In the genomic region with DNA sequence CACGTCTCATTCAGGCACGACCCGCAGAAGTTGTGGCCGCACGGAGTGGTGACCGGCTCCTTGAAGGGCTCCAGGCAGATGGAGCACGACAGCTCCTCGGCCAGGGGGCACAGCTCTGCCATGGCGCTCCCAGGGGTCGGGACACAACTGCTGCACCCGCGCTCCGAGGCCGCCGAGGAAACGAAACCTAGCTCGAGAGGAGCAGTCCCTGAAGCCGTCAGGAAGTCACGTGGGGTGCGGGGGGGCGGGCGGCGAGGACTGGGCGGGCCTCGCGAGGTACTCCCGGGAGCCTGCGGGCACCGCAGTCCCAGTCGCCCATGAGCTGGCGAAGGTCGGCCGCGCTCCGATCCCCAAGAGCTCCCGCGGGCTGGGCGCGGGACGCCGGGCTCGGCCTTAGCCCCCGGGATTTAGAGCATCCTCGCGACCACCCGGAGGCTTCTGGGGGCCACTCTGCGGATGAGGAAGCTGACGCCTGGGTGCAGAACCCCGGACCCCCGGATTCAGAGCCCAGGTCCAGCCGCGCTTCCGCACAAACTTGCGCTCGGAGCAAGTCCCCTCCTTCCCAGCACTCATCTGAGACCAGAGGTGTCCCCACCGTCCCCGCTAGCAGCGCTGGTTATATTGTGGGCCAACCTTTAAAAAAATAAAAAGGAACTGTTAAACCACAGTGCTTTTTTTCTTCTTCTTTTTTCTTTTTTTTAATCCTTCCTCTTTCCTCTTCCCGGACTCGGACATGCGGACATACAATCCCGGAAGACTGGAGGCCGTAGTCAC, we compare ENCODE assay signal across 1 cellular context.
A peak's percentile ranks its signal among the peaks of the same experiment; 100 is the strongest.
TF ChIP-seq lines count a peak whose summit lies in the region.

A gene with protein sequence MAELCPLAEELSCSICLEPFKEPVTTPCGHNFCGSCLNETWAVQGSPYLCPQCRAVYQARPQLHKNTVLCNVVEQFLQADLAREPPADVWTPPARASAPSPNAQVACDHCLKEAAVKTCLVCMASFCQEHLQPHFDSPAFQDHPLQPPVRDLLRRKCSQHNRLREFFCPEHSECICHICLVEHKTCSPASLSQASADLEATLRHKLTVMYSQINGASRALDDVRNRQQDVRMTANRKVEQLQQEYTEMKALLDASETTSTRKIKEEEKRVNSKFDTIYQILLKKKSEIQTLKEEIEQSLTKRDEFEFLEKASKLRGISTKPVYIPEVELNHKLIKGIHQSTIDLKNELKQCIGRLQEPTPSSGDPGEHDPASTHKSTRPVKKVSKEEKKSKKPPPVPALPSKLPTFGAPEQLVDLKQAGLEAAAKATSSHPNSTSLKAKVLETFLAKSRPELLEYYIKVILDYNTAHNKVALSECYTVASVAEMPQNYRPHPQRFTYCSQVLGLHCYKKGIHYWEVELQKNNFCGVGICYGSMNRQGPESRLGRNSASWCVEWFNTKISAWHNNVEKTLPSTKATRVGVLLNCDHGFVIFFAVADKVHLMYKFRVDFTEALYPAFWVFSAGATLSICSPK (minus strand): TSS at position 183 of the 774 bp plus-strand sequence. CDS start 61 bp downstream, at position 122.

TF ChIP-seq in HepG2, 621 proteins besides CTCF, POLR2A, EP300 and RAD21 (continued from another document and continues in another):
- TF ChIP-seq, protein P1, sequence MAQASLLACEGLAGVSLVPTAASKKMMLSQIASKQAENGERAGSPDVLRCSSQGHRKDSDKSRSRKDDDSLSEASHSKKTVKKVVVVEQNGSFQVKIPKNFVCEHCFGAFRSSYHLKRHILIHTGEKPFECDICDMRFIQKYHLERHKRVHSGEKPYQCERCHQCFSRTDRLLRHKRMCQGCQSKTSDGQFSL (CRISPR knock-in tag; IDR thresholded peaks at IDR 0.05) = peak; percentile 93
- TF ChIP-seq ZNF547 (CRISPR knock-in tag; IDR thresholded peaks at IDR 0.05) (peak; percentile 82), KLF13 (CRISPR knock-in tag; IDR thresholded peaks at IDR 0.05) (peak; percentile 91; the same call in 1 of the 2 replicates), POLR2G (IDR thresholded peaks at IDR 0.05; ENCODE audit: low read depth, low read length) (peak; percentile 100), NR2C2 (CRISPR knock-in tag; IDR thresholded peaks at IDR 0.05; ENCODE audit: borderline replicate concordance) (peak; percentile 52), TBL1XR1 (IDR thresholded peaks at IDR 0.05; ENCODE audit: borderline replicate concordance, low read length, partially characterized antibody) (peak; percentile 74), TBP (CRISPR knock-in tag; IDR thresholded peaks at IDR 0.05) (no peak), ZNF501 (CRISPR knock-in tag; IDR thresholded peaks at IDR 0.05) (no peak; the same call in none of the 2 replicates), MYC (CRISPR knock-in tag; IDR thresholded peaks at IDR 0.05; ENCODE audit: borderline replicate concordance) (peak; percentile 75), ETV6 (CRISPR knock-in tag; conservative IDR thresholded peaks at IDR 0.05) (peak; percentile 77), ZNF772 (CRISPR knock-in tag; IDR thresholded peaks at IDR 0.05) (peak; percentile 87; the same call in 1 of the 2 replicates), TEAD3 (CRISPR knock-in tag; optimal IDR thresholded peaks at IDR 0.05; ENCODE audit: borderline replicate concordance) (peak; percentile 65), ZMYM3 (CRISPR knock-in tag; IDR thresholded peaks at IDR 0.05) (peak; percentile 74; the same call in 1 of the 2 replicates), KMT2A (CRISPR knock-in tag; IDR thresholded peaks at IDR 0.05) (peak; percentile 86), ZNF607 (CRISPR knock-in tag; IDR thresholded peaks at IDR 0.05; ENCODE audit: borderline replicate concordance) (peak; percentile 93), SP2 (CRISPR knock-in tag; IDR thresholded peaks at IDR 0.05) (no peak; the same call in 1 of the 2 replicates), TCF7 (IDR thresholded peaks at IDR 0.05; ENCODE audit: low read depth) (0 out of 2 replicates have a peak, but pooled peaks have one; percentile 10), ZNF850 (CRISPR knock-in tag; conservative IDR thresholded peaks at IDR 0.05) (peak; percentile 51; the same call in 1 of the 2 replicates), ZNF724P (CRISPR knock-in tag; IDR thresholded peaks at IDR 0.05; ENCODE audit: borderline replicate concordance) (no peak; the same call in 1 of the 2 replicates), CREM (IDR thresholded peaks at IDR 0.05) (0 out of 2 replicates have a peak, but pooled peaks have one; percentile 21), CREM (CRISPR knock-in tag; IDR thresholded peaks at IDR 0.05) (no peak), BRD4 (CRISPR knock-in tag; IDR thresholded peaks at IDR 0.05) (no peak; the same call in 1 of the 2 replicates), ZNF263 (CRISPR knock-in tag; IDR thresholded peaks at IDR 0.05) (peak; percentile 81), ZFY (CRISPR knock-in tag; IDR thresholded peaks at IDR 0.05) (peak; percentile 85), CCDC6 (CRISPR knock-in tag; IDR thresholded peaks at IDR 0.05) (peak; percentile 69; the same call in 1 of the 2 replicates), ZNF30 (CRISPR knock-in tag; IDR thresholded peaks at IDR 0.05) (peak; percentile 7), NCOA2 (CRISPR knock-in tag; IDR thresholded peaks at IDR 0.05) (peak; percentile 66), SOX13 (IDR thresholded peaks at IDR 0.05) (no peak), SOX13 (CRISPR knock-in tag; conservative IDR thresholded peaks at IDR 0.05 in 1 of 2, IDR thresholded peaks at IDR 0.05 in 1 of 2) (peak in 1 of 2 experiments; percentile 63; a peak in 1 of 4 replicates), PPARG (CRISPR knock-in tag; conservative IDR thresholded peaks at IDR 0.05) (peak; percentile 61; the same call in 1 of the 2 replicates), ZMYM4 (CRISPR knock-in tag; IDR thresholded peaks at IDR 0.05) (peak; percentile 77), ZNF589 (CRISPR knock-in tag; conservative IDR thresholded peaks at IDR 0.05) (0 out of 2 replicates have a peak, but pooled peaks have one; percentile 65), ZSCAN30 (CRISPR knock-in tag; IDR thresholded peaks at IDR 0.05) (0 out of 2 replicates have a peak, but pooled peaks have one; percentile 33), ATF7 (IDR thresholded peaks at IDR 0.05) (no peak), ATF7 (CRISPR knock-in tag; IDR thresholded peaks at IDR 0.05) (no peak), ZNF44 (CRISPR knock-in tag; IDR thresholded peaks at IDR 0.05) (peak; percentile 93; the same call in 1 of the 2 replicates), ZNF329 (CRISPR knock-in tag; IDR thresholded peaks at IDR 0.05; ENCODE audit: low read depth) (peak; percentile 89)
- TF ChIP-seq, protein P2, sequence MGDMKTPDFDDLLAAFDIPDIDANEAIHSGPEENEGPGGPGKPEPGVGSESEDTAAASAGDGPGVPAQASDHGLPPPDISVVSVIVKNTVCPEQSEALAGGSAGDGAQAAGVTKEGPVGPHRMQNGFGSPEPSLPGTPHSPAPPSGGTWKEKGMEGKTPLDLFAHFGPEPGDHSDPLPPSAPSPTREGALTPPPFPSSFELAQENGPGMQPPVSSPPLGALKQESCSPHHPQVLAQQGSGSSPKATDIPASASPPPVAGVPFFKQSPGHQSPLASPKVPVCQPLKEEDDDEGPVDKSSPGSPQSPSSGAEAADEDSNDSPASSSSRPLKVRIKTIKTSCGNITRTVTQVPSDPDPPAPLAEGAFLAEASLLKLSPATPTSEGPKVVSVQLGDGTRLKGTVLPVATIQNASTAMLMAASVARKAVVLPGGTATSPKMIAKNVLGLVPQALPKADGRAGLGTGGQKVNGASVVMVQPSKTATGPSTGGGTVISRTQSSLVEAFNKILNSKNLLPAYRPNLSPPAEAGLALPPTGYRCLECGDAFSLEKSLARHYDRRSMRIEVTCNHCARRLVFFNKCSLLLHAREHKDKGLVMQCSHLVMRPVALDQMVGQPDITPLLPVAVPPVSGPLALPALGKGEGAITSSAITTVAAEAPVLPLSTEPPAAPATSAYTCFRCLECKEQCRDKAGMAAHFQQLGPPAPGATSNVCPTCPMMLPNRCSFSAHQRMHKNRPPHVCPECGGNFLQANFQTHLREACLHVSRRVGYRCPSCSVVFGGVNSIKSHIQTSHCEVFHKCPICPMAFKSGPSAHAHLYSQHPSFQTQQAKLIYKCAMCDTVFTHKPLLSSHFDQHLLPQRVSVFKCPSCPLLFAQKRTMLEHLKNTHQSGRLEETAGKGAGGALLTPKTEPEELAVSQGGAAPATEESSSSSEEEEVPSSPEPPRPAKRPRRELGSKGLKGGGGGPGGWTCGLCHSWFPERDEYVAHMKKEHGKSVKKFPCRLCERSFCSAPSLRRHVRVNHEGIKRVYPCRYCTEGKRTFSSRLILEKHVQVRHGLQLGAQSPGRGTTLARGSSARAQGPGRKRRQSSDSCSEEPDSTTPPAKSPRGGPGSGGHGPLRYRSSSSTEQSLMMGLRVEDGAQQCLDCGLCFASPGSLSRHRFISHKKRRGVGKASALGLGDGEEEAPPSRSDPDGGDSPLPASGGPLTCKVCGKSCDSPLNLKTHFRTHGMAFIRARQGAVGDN (CRISPR knock-in tag; IDR thresholded peaks at IDR 0.05) = peak; percentile 93
- TF ChIP-seq, protein P3, sequence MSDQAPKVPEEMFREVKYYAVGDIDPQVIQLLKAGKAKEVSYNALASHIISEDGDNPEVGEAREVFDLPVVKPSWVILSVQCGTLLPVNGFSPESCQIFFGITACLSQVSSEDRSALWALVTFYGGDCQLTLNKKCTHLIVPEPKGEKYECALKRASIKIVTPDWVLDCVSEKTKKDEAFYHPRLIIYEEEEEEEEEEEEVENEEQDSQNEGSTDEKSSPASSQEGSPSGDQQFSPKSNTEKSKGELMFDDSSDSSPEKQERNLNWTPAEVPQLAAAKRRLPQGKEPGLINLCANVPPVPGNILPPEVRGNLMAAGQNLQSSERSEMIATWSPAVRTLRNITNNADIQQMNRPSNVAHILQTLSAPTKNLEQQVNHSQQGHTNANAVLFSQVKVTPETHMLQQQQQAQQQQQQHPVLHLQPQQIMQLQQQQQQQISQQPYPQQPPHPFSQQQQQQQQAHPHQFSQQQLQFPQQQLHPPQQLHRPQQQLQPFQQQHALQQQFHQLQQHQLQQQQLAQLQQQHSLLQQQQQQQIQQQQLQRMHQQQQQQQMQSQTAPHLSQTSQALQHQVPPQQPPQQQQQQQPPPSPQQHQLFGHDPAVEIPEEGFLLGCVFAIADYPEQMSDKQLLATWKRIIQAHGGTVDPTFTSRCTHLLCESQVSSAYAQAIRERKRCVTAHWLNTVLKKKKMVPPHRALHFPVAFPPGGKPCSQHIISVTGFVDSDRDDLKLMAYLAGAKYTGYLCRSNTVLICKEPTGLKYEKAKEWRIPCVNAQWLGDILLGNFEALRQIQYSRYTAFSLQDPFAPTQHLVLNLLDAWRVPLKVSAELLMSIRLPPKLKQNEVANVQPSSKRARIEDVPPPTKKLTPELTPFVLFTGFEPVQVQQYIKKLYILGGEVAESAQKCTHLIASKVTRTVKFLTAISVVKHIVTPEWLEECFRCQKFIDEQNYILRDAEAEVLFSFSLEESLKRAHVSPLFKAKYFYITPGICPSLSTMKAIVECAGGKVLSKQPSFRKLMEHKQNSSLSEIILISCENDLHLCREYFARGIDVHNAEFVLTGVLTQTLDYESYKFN (CRISPR knock-in tag; conservative IDR thresholded peaks at IDR 0.05) = peak; percentile 61
- TF ChIP-seq, protein P4, sequence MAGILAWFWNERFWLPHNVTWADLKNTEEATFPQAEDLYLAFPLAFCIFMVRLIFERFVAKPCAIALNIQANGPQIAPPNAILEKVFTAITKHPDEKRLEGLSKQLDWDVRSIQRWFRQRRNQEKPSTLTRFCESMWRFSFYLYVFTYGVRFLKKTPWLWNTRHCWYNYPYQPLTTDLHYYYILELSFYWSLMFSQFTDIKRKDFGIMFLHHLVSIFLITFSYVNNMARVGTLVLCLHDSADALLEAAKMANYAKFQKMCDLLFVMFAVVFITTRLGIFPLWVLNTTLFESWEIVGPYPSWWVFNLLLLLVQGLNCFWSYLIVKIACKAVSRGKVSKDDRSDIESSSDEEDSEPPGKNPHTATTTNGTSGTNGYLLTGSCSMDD (CRISPR knock-in tag; IDR thresholded peaks at IDR 0.05) = no peak
- TF ChIP-seq, protein P5, sequence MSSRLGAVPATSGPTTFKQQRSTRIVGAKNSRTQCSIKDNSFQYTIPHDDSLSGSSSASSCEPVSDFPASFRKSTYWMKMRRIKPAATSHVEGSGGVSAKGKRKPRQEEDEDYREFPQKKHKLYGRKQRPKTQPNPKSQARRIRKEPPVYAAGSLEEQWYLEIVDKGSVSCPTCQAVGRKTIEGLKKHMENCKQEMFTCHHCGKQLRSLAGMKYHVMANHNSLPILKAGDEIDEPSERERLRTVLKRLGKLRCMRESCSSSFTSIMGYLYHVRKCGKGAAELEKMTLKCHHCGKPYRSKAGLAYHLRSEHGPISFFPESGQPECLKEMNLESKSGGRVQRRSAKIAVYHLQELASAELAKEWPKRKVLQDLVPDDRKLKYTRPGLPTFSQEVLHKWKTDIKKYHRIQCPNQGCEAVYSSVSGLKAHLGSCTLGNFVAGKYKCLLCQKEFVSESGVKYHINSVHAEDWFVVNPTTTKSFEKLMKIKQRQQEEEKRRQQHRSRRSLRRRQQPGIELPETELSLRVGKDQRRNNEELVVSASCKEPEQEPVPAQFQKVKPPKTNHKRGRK (CRISPR knock-in tag; IDR thresholded peaks at IDR 0.05) = peak; percentile 76
- TF ChIP-seq, protein P6, sequence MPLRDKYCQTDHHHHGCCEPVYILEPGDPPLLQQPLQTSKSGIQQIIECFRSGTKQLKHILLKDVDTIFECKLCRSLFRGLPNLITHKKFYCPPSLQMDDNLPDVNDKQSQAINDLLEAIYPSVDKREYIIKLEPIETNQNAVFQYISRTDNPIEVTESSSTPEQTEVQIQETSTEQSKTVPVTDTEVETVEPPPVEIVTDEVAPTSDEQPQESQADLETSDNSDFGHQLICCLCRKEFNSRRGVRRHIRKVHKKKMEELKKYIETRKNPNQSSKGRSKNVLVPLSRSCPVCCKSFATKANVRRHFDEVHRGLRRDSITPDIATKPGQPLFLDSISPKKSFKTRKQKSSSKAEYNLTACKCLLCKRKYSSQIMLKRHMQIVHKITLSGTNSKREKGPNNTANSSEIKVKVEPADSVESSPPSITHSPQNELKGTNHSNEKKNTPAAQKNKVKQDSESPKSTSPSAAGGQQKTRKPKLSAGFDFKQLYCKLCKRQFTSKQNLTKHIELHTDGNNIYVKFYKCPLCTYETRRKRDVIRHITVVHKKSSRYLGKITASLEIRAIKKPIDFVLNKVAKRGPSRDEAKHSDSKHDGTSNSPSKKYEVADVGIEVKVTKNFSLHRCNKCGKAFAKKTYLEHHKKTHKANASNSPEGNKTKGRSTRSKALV (CRISPR knock-in tag; IDR thresholded peaks at IDR 0.05) = peak; percentile 92
- TF ChIP-seq, protein P7, sequence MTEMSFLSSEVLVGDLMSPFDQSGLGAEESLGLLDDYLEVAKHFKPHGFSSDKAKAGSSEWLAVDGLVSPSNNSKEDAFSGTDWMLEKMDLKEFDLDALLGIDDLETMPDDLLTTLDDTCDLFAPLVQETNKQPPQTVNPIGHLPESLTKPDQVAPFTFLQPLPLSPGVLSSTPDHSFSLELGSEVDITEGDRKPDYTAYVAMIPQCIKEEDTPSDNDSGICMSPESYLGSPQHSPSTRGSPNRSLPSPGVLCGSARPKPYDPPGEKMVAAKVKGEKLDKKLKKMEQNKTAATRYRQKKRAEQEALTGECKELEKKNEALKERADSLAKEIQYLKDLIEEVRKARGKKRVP (CRISPR knock-in tag; IDR thresholded peaks at IDR 0.05) = peak in 1 of 2 experiments; percentile 42; a peak in 2 of 4 replicates
- TF ChIP-seq, protein P8, sequence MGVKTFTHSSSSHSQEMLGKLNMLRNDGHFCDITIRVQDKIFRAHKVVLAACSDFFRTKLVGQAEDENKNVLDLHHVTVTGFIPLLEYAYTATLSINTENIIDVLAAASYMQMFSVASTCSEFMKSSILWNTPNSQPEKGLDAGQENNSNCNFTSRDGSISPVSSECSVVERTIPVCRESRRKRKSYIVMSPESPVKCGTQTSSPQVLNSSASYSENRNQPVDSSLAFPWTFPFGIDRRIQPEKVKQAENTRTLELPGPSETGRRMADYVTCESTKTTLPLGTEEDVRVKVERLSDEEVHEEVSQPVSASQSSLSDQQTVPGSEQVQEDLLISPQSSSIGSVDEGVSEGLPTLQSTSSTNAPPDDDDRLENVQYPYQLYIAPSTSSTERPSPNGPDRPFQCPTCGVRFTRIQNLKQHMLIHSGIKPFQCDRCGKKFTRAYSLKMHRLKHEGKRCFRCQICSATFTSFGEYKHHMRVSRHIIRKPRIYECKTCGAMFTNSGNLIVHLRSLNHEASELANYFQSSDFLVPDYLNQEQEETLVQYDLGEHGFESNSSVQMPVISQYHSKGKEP (CRISPR knock-in tag; IDR thresholded peaks at IDR 0.05) = peak; percentile 46; the same call in 1 of the 2 replicates
